ENCODE assay signal across 10 cellular contexts in the genomic region with DNA sequence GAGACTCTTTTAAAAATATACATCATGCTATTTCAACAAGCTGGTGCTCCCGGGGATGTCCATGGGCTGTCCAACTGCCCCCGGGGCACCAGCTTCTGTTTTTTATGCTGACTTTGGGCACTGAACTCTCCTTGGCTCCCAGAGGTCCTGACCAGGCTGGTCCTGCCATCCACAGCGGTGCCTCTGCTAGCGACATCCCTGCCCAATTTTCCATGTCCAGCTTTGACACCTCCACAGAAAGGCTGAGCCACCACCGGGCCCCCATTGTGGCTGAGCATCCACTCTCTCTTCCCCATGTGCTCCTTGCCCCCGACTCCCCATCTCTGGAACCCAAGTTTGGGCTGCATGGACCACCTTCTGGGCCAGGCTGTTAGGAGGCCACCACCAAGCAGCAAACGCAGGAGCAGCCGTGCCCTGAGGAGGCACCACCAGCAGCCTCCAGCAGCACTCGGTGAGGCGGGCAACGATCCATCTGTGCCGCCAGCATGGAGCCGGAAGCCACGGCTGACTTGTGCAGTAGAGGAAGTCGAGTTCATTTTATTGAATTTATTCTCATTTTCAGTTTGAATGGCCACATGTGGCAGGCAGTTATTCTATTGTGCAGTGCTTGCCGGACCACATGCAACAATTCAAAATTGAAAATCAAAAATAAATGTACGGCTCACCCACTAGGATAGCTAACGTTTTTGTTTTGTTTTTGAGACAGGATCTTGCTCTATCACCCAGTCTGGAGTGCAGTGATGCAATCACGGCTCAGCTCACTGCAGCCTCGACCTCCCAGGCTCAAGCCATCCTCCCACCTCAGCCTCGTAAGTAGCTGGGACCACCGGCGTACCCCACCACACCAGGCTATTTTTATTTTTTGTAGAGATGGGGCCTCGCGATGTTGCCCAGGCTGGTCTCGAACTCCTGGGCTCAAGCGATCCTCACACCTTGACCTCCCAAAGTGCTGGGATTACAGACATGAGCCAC. TPM values are rescaled to one million over a fixed set of nuclear protein-coding genes. Genes with fewer than 3 reads are reported as not detected.
DNase-seq lines count a peak whose midpoint lies in the region; ATAC-seq lines count a peak whose summit lies in the region.
"Had no signal": no experiment of that assay in that cellular context is flagged by ENCODE, and none has a peak within 500 bp of the region (broad histone marks: within the 10 kb centered on the region; RNA-seq: fewer than 3 reads in every experiment).

No MANE protein-coding gene starts in this region.

- H3K4me3 Mint-ChIP-seq in activated CD8-positive, alpha-beta memory T cell treated with anti-CD3 and anti-CD28 coated beads, Interleukin-2, amount 10 ng/mL, durations not matched to agents 7 days and 5 days = peak overlapping the region; percentile 70

- H2AFZ ChIP-seq in neuronal stem cell (ENCODE audit: low read length) = no peak overlapping the region

- peak overlapping the region; percentile 60 for H2BK12ac ChIP-seq in neuronal stem cell (ENCODE audit: low read length)

- H3K79me1 ChIP-seq in neuronal stem cell (ENCODE audit: low read depth, low read length) = peaks cover 5% of the 10 kb centered on the region

- H4K8ac ChIP-seq in neuronal stem cell (ENCODE audit: low read depth, low read length) = no peak overlapping the region

- H3K4me3 ChIP-seq in neuronal stem cell (ENCODE audit: low read length in 2 of 2) = no peak overlapping the region

- no peak overlapping the region for H3K4me2 ChIP-seq in neuronal stem cell (ENCODE audit: insufficient read depth, low read length, poor library complexity, severe bottlenecking)

- peaks cover 27% of the 10 kb centered on the region for H3K36me3 Mint-ChIP-seq in activated CD8-positive, alpha-beta memory T cell treated with anti-CD3 and anti-CD28 coated beads, Interleukin-2, amount 10 ng/mL, durations not matched to agents 7 days and 5 days

- H3K4me1 ChIP-seq in neuronal stem cell (ENCODE audit: control insufficient read depth in 2 of 2, insufficient read depth in 1 of 2, low read depth in 1 of 2, low read length in 2 of 2) = peaks cover 17 to 39% of the 10 kb centered on the region in 2 donors

- H3K4ac ChIP-seq in neuronal stem cell (ENCODE audit: low read length) = no peak overlapping the region

- H2BK120ac ChIP-seq in neuronal stem cell (ENCODE audit: low read depth, low read length) = no peak overlapping the region

- peaks cover 82% of the 10 kb centered on the region for H3K4me1 Mint-ChIP-seq in activated CD8-positive, alpha-beta memory T cell treated with anti-CD3 and anti-CD28 coated beads, Interleukin-2, amount 10 ng/mL, durations not matched to agents 7 days and 5 days

- no peaks in the 10 kb centered on the region for H3K27me3 ChIP-seq in neuronal stem cell (ENCODE audit: control insufficient read depth in 3 of 3, insufficient read depth in 3 of 3, low read depth in 1 of 3, low read length in 3 of 3)

- no peak overlapping the region for H3K14ac ChIP-seq in neuronal stem cell (ENCODE audit: low read length)

- no CpG with 5 or more reads among the region's 27 CpGs for WGBS in neuronal stem cell (ENCODE audit: extremely low coverage in 2 of 2, insufficient read length in 2 of 2, insufficient replicate concordance in 1 of 2), 2 donors

- CTCF ChIA-PET in activated CD8-positive, alpha-beta memory T cell treated with anti-CD3 and anti-CD28 coated beads, Interleukin-2, amount 10 ng/mL, durations not matched to agents 7 days and 5 days (lab: Charles Lee) = interaction anchor here (0.8 to 12.4 kb wide), 34 partner anchors 8 to 321 kb away, joined by 3 to 127 read pairs (median 6); a partner anchor contains a TSS

- no peaks in the 10 kb centered on the region for H3K9me3 Mint-ChIP-seq in activated CD8-positive, alpha-beta memory T cell treated with anti-CD3 and anti-CD28 coated beads, Interleukin-2, amount 10 ng/mL, durations not matched to agents 7 days and 5 days (ENCODE audit: low read depth)

- H3K27ac Mint-ChIP-seq in activated CD8-positive, alpha-beta memory T cell treated with anti-CD3 and anti-CD28 coated beads, Interleukin-2, amount 10 ng/mL, durations not matched to agents 7 days and 5 days = peak overlapping the region; percentile 94

- peaks cover 2% of the 10 kb centered on the region in 2 donors for H3K36me3 ChIP-seq in neuronal stem cell (replicated peaks in 1 of 2; ENCODE audit: control insufficient read depth in 2 of 2, insufficient read depth in 2 of 2, low read length in 2 of 2)

- H3K27ac ChIP-seq in neuronal stem cell (replicated peaks; ENCODE audit: low read length) = no peak overlapping the region

- ATAC-seq in activated CD8-positive, alpha-beta memory T cell treated with anti-CD3 and anti-CD28 coated beads, Interleukin-2, amount 10 ng/mL, durations not matched to agents 7 days and 5 days = no peak
- no peak for ATAC-seq in HG03521 (IDR thresholded peaks at IDR 0.05; ENCODE audit: unreplicated experiment)
- ATAC-seq: left lobe of liver, right cardiac atrium had no signal

- peak; percentile 78 for DNase-seq in activated CD8-positive, alpha-beta memory T cell treated with anti-CD3 and anti-CD28 coated beads, Interleukin-2, amount 10 ng/mL, durations not matched to agents 7 days and 5 days
- DNase-seq in activated CD8-positive, alpha-beta memory T cell treated with anti-CD3 and anti-CD28 coated beads for 24 hours = no peak
- DNase-seq in KG1 (lab: John Stamatoyannopoulos, UW) = peak; percentile 6
- peak; percentile 40 to 42 for DNase-seq in activated T-cell treated with anti-CD3 and anti-CD28 coated beads, Interleukin-2, amount 50 U/mL, for 48 hours
- DNase-seq in neuronal stem cell (ENCODE audit: low spot score) = no peak
- no peak for DNase-seq in AML-193 (lab: John Stamatoyannopoulos, UW)
- no peak for DNase-seq in NCI-H526 (lab: John Stamatoyannopoulos, UW)

- no peak overlapping the region for H2BK5ac ChIP-seq in neuronal stem cell (ENCODE audit: low read length)

- H4K91ac ChIP-seq in neuronal stem cell (ENCODE audit: low read depth, low read length, poor library complexity) = no peak overlapping the region

- peak overlapping the region; percentile 20 for H3K18ac ChIP-seq in neuronal stem cell (ENCODE audit: low read length)

- no peak overlapping the region for H2AK5ac ChIP-seq in neuronal stem cell (ENCODE audit: low read depth, low read length)

- H3K9ac ChIP-seq in neuronal stem cell (ENCODE audit: low read depth, low read length, poor library complexity) = no peak overlapping the region

- H3K23ac ChIP-seq in neuronal stem cell (ENCODE audit: low read depth, low read length, poor library complexity) = peak overlapping the region; percentile 66

- H3K27me3 Mint-ChIP-seq in activated CD8-positive, alpha-beta memory T cell treated with anti-CD3 and anti-CD28 coated beads, Interleukin-2, amount 10 ng/mL, durations not matched to agents 7 days and 5 days = no peaks in the 10 kb centered on the region

- no peaks in the 10 kb centered on the region for H3K9me3 ChIP-seq in neuronal stem cell (replicated peaks in 1 of 2; ENCODE audit: control insufficient read depth in 2 of 2, insufficient read depth in 1 of 2, low read depth in 1 of 2, low read length in 2 of 2)

- peak overlapping the region; percentile 74 for H2BK15ac ChIP-seq in neuronal stem cell (ENCODE audit: low read length)

RNA-seq across cellular contexts. Expression of a gene that starts 2.8 kb away (rescaled TPM):
- 10 to 100 TPM; 37.9 to 73.9 TPM for total RNA-seq in activated CD8-positive, alpha-beta memory T cell treated with anti-CD3 and anti-CD28 coated beads, Interleukin-2, amount 10 ng/mL, durations not matched to agents 7 days and 5 days
- polyA plus RNA-seq in neuronal stem cell (2013, experiment 1 of 2) = 8.0 TPM
- 8.4 TPM for polyA plus RNA-seq in neuronal stem cell (2013, experiment 2 of 2)

Comparison
In these comparisons a context has a peak if more than half of its experiments do, and no peak if none do; other contexts are left out.
1. DNase-seq: peak in activated CD8-positive, alpha-beta memory T cell treated with anti-CD3 and anti-CD28 coated beads, Interleukin-2, amount 10 ng/mL, durations not matched to agents 7 days and 5 days (single experiment), KG1 (single experiment) and activated T-cell treated with anti-CD3 and anti-CD28 coated beads, Interleukin-2, amount 50 U/mL, for 48 hours (2 of 2); none in activated CD8-positive, alpha-beta memory T cell treated with anti-CD3 and anti-CD28 coated beads for 24 hours (single experiment), neuronal stem cell (single experiment), AML-193 (0 of 2) and NCI-H526 (0 of 2).